In the genomic region with DNA sequence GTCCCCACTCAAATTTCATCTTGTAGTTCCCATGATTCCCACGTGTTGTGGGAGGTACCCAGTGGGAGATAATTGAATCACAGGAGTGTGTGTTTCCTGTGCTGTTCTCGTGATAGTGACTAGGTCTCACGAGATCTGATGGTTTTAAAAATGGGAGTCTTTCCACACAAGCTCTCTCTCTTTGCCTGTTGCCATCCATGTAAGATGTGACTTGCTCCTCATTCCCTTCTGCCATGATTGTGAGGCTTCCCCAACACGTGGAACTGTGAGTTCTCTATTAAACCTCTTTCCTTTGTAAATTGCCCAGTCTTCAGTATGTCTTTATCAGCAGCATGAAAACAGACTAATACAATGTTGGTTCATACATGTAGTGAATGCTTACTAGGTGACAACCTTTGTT, we compare ENCODE assay signal across 7 cellular contexts.
"Had no signal": no experiment of that assay in that cellular context is flagged by ENCODE, and none has a peak within 500 bp of the region (broad histone marks: within the 10 kb centered on the region; RNA-seq: fewer than 3 reads in every experiment).

No MANE protein-coding gene starts in this region.

- DNase-seq: H7, KG1 had no signal

- H3K4me3 ChIP-seq: GM23338, HAP-1 had no signal

- H3K4me1 ChIP-seq: HAP-1 had no signal

- H3K27ac Mint-ChIP-seq: IgD-negative memory B cell had no signal

- H2AFZ ChIP-seq: GM23338 had no signal

- H3K36me3 Mint-ChIP-seq: IgD-negative memory B cell had no signal

- H3K9me3 ChIP-seq: HAP-1 had no signal

- H3K4me3 Mint-ChIP-seq: GM23338, IgD-negative memory B cell had no signal

- H3K4me1 Mint-ChIP-seq: GM23338, IgD-negative memory B cell had no signal

- ATAC-seq: GM23338, HCT116 had no signal

- H3K36me3 ChIP-seq: HAP-1 had no signal

- H3K4me2 ChIP-seq: GM23338 had no signal

- FAIRE-seq: HTR-8/SVneo had no signal
